8 cellular contexts compared by ENCODE assay signal in the genomic region with DNA sequence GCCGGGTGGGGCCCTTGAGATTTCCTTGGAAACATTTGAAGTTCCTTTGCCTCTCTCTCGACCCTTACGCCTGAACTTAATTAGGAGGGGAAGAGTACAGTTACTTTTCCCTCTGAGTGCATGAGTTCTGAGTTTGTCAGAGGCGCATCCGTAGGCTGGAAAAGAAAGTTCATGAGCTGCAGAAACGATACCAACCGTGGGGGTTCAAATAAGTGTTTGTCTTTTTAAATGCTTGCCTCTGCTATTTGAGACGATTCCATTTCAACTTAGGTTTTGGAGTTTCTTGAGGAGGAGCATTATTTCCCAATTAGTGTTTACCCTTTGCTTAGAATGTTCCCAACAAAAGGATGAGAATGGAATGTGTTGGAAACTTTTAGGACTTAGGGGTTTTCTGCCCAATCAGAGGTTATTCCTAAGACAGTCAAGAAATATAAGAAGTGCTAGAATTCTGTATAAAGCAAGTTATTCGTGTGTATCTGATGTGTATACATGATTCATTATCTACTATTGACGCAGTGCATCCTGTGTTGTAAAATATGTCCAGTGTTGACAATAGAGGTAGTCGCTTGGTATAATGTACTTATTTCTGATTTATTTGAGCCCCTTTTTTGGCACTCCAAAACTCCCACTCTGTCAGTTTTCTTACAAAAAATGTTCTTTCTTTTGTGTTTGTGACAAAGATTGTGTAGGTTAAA. TPM values are rescaled to one million over a fixed set of nuclear protein-coding genes. Genes with fewer than 3 reads are reported as not detected.
DNase-seq lines count a peak whose midpoint lies in the region; ATAC-seq and TF ChIP-seq lines count a peak whose summit lies in the region.

No MANE protein-coding gene starts in this region.

- DNase-seq in HFF-Myc (ENCODE audit: extremely low read depth, low read depth) (peak; percentile 7), SJCRH30 (no peak), esophagus squamous epithelium (lab: John Stamatoyannopoulos, UW) (no peak), prostate gland (ENCODE audit: low spot score) (no peak), T1000 (lab: John Stamatoyannopoulos, UW) (no peak), globus pallidus (ENCODE audit: low spot score) (no peak), NCI-H446 (lab: John Stamatoyannopoulos, UW) (no peak)

- no peak for TF ChIP-seq POLR2A in esophagus squamous epithelium (IDR thresholded peaks at IDR 0.05)
- no peak for TF ChIP-seq POLR2A in prostate gland (IDR thresholded peaks at IDR 0.05)

- H3K4me3 ChIP-seq in HFF-Myc (replicated peaks; ENCODE audit: low read depth, low read length), result peak overlapping the region; percentile 81
- peak overlapping the region; percentile 72 for H3K4me3 ChIP-seq in SJCRH30
- H3K4me3 ChIP-seq in esophagus squamous epithelium, result peak overlapping the region; percentile 94 to 99 (median 97)
- peak overlapping the region; percentile 74 to 93 for H3K4me3 ChIP-seq in prostate gland

- H3K27ac ChIP-seq in SJCRH30 (peak overlapping the region; percentile 50), esophagus squamous epithelium (peak overlapping the region; percentile 97 to 98 (median 98)), prostate gland (peak overlapping the region; percentile 92 to 95)

- no peaks in the 10 kb centered on the region; the same call in 1 of the 2 replicates for H3K9me3 ChIP-seq in SJCRH30 (replicated peaks)
- H3K9me3 ChIP-seq in esophagus squamous epithelium, result no peaks in the 10 kb centered on the region
- H3K9me3 ChIP-seq in prostate gland, result no peaks in the 10 kb centered on the region

- H3K4me1 ChIP-seq in SJCRH30, result no peaks in the 10 kb centered on the region
- peaks cover 10 to 47% (median 22%) of the 10 kb centered on the region in 3 donors for H3K4me1 ChIP-seq in esophagus squamous epithelium
- no peaks in the 10 kb centered on the region for H3K4me1 ChIP-seq in prostate gland (replicated peaks)

- ATAC-seq in GM18499 (IDR thresholded peaks at IDR 0.05; ENCODE audit: insufficient read depth, unreplicated experiment), result peak; percentile 4

- H3K36me3 ChIP-seq in SJCRH30, result peaks cover 7% of the 10 kb centered on the region; the same call in 1 of the 2 replicates
- peaks cover 0 to 6% (median 0%) of the 10 kb centered on the region in 3 donors for H3K36me3 ChIP-seq in esophagus squamous epithelium
- no peaks in the 10 kb centered on the region for H3K36me3 ChIP-seq in prostate gland

- WGBS in esophagus squamous epithelium, 2 donors, result 2 to 3% methylated on average over 11 of the region's 11 CpGs
- WGBS in prostate gland, result under 1% methylated on average over 11 of the region's 11 CpGs

- intact Hi-C loops in esophagus squamous epithelium (cut with DNase I) (no loop called here), prostate gland (cut with DNase I) (loop anchor here (1.0 to 10.0 kb wide), 3 partner anchors 11 to 652 kb away; partner anchors contain the start of gene IDH1)

- H3K27me3 ChIP-seq in SJCRH30 (no peaks in the 10 kb centered on the region), esophagus squamous epithelium (no peaks in the 10 kb centered on the region), prostate gland (replicated peaks; ENCODE audit: insufficient read depth) (no peaks in the 10 kb centered on the region)

- TF ChIP-seq CTCF in HFF-Myc (IDR thresholded peaks at IDR 0.05; ENCODE audit: low read depth, low read length, missing control alignments) (no peak), esophagus squamous epithelium (IDR thresholded peaks at IDR 0.05) (no peak), prostate gland (IDR thresholded peaks at IDR 0.05) (no peak)

RNA-seq across cellular contexts. Expression of gene PIKFYVE, which starts 0.7 kb away (rescaled TPM):
- 34.2 and 36.6 TPM in 2 replicates for total RNA-seq in SJCRH30 (2014; rRNA removed; shearing (Covaris generic))
- total RNA-seq in esophagus squamous epithelium, result 10 to 100 TPM; 10.5 to 25.7 (median 12.5) TPM
- total RNA-seq in prostate gland, result 10 to 100 TPM; 26.7 to 47.1 TPM

RNA-seq across cellular contexts. Expression of gene IDH1, which starts 11.9 kb away (rescaled TPM):
- total RNA-seq in SJCRH30 (2014; rRNA removed; shearing (Covaris generic)), result 61.1 and 66.4 TPM in 2 replicates
- 100 to 1,000 TPM; 108 to 223 (median 142) TPM for total RNA-seq in esophagus squamous epithelium
- 100 to 1,000 TPM; 103 to 314 TPM for total RNA-seq in prostate gland
